Comparison of ENCODE assay signal across 20 cellular contexts in genomic region chr5:31469886-31470285, GRCh38.
DNase-seq lines count a peak whose midpoint lies in the region; ATAC-seq, FAIRE-seq and TF ChIP-seq lines count a peak whose summit lies in the region.
"Had no signal": no experiment of that assay in that cellular context is flagged by ENCODE, and none has a peak within 500 bp of the region (broad histone marks: within the 10 kb centered on the region; RNA-seq: fewer than 3 reads in every experiment).

No MANE protein-coding gene starts in this region.

- no peak for FAIRE-seq in HepG2 (lab: Jason Lieb, UNC)

- intact Hi-C loops in HepG2 (cut with micrococcal nuclease; ENCODE audit: unreplicated experiment) (no loop called here), breast epithelium (cut with DNase I; ENCODE audit: low total_unique reads) (no loop called here)

- no peak for ATAC-seq in HG03159 (IDR thresholded peaks at IDR 0.05; ENCODE audit: unreplicated experiment)
- ATAC-seq in HepG2, result no peak
- ATAC-seq: PC-3 had no signal

- H3K36me3 ChIP-seq in adipocyte (ENCODE audit: control insufficient read depth, insufficient read depth, low read length, severe bottlenecking) (peaks cover 43% of the 10 kb centered on the region), HepG2 (replicated peaks in 1 of 2; ENCODE audit: control insufficient read depth in 1 of 2, insufficient read depth in 2 of 2, low read length in 2 of 2) (peaks cover 5 to 42% of the 10 kb centered on the region in 2 experiments; a peak in 4 of 5 replicates), breast epithelium (no peaks in the 10 kb centered on the region)

- 93% methylated on average over 1 of the region's 1 CpG for WGBS in HepG2 (ENCODE audit: low lambda C conversion rate)

- peak overlapping the region; percentile 44 for H3K9ac ChIP-seq in adipocyte (ENCODE audit: low read length)
- no peak overlapping the region for H3K9ac ChIP-seq in HepG2 (ENCODE audit: insufficient read depth, low read depth, low read length)

- H3K79me2 ChIP-seq in HepG2 (ENCODE audit: insufficient read depth, low read length), result no peaks in the 10 kb centered on the region

- H3K4me3 ChIP-seq in adipocyte (ENCODE audit: low read length) (peak overlapping the region; percentile 26), HepG2 (replicated peaks in 1 of 3; ENCODE audit: insufficient read depth in 1 of 3, low read depth in 2 of 3, low read length in 3 of 3) (no peak overlapping the region), breast epithelium (no peak overlapping the region)
- H3K4me3 ChIP-seq: HAP-1 had no signal

- CTCF ChIA-PET in HepG2 (lab: Yijun Ruan, JAX; ENCODE audit: low intra/inter-chr PET ratio, low total read pairs), result no interaction called here

- H3K27me3 ChIP-seq in adipocyte (replicated peaks; ENCODE audit: control insufficient read depth, insufficient read depth, low read length) (no peaks in the 10 kb centered on the region), HepG2 (ENCODE audit: control insufficient read depth in 1 of 2, insufficient read depth in 2 of 2, low read length in 2 of 2) (no peaks in the 10 kb centered on the region), breast epithelium (no peaks in the 10 kb centered on the region)

- POLR2A ChIA-PET in HepG2 (lab: Yijun Ruan, JAX), result no interaction called here

- no peak for TF ChIP-seq POLR2A in HepG2 (IDR thresholded peaks at IDR 0.05; ENCODE audit: insufficient read depth in 1 of 2, low read depth in 2 of 2, low read length in 2 of 2)
- no peak for TF ChIP-seq POLR2A in breast epithelium (IDR thresholded peaks at IDR 0.05)

- no peak overlapping the region for H3K4me2 ChIP-seq in HepG2 (ENCODE audit: low read depth, low read length)

- DNase-seq in EH (ENCODE audit: low read depth) (peak; percentile 65), adipocyte (ENCODE audit: low read depth) (no peak), fibroblast of gingiva (ENCODE audit: low read depth) (peak; percentile 1), HepG2 (ENCODE audit: low spot score) (no peak), NCI-H1048 (lab: John Stamatoyannopoulos, UW) (no peak), breast epithelium (ENCODE audit: low spot score in 2 of 2) (no peak)
- DNase-seq: AML-193, COR-L47, DMS 273 treated with DMSO at 0.1 percent for 48 hours, DND-41, GDM1, KG1, NCI-H1417 treated with DMSO at 0.1 percent for 48 hours, NCI-H1930, NCI-H226, NCI-H524 treated with DMSO at 0.1 percent for 48 hours, PC-3 had no signal

- H3K9me3 ChIP-seq in adipocyte (ENCODE audit: control insufficient read depth, low read length) (no peaks in the 10 kb centered on the region), HepG2 (ENCODE audit: low read length) (no peaks in the 10 kb centered on the region), breast epithelium (no peaks in the 10 kb centered on the region)
- H3K9me3 ChIP-seq: HAP-1 had no signal

- no peak overlapping the region for H2AFZ ChIP-seq in HepG2 (ENCODE audit: low read length)

- in situ Hi-C loops in HepG2 (cut with HindIII; ENCODE audit: extremely low pct_ligation_motif_present, low pct_unique_long_range_greater_than_20kb), result no loop called here

- no peak for TF ChIP-seq EP300 in HepG2 (IDR thresholded peaks at IDR 0.05; ENCODE audit: low read depth in 2 of 2, low read length in 2 of 2)
- TF ChIP-seq EP300 in HepG2 (CRISPR knock-in tag; IDR thresholded peaks at IDR 0.05; ENCODE audit: borderline replicate concordance), result no peak

- no peak for TF ChIP-seq RAD21 in HepG2 (CRISPR knock-in tag; IDR thresholded peaks at IDR 0.05)

- TF ChIP-seq CTCF in HepG2 (CRISPR knock-in tag; IDR thresholded peaks at IDR 0.05) (no peak), breast epithelium (IDR thresholded peaks at IDR 0.05) (no peak)

- no peaks in the 10 kb centered on the region for H4K20me1 ChIP-seq in HepG2 (ENCODE audit: insufficient read depth, low read length)

- H3K27ac ChIP-seq in HepG2 (ENCODE audit: extremely low read length, insufficient read depth, low read length) (no peak overlapping the region), breast epithelium (no peak overlapping the region)
- H3K27ac ChIP-seq: RWPE1 had no signal

- BruUV-seq in HepG2 (replicated peaks; lab: Mats Ljungman, UMichigan), result no TSS peak

- H3K4me1 ChIP-seq in adipocyte (ENCODE audit: control insufficient read depth, insufficient read depth, low read length), result peaks cover 26% of the 10 kb centered on the region
- no peaks in the 10 kb centered on the region for H3K4me1 ChIP-seq in HepG2 (ENCODE audit: insufficient read depth, low read length)
- no peaks in the 10 kb centered on the region for H3K4me1 ChIP-seq in breast epithelium
- H3K4me1 ChIP-seq: HAP-1 had no signal

TF ChIP-seq in HepG2, 621 proteins besides CTCF, POLR2A, EP300 and RAD21 (continues in another document):
- no peak for TF ChIP-seq RERE (CRISPR knock-in tag; IDR thresholded peaks at IDR 0.05; ENCODE audit: low read depth)
- no peak for TF ChIP-seq ZNF670 (CRISPR knock-in tag; IDR thresholded peaks at IDR 0.05; ENCODE audit: borderline replicate concordance)
- no peak for TF ChIP-seq ZSCAN20 (CRISPR knock-in tag; IDR thresholded peaks at IDR 0.05; ENCODE audit: borderline replicate concordance)
- TF ChIP-seq ZNF235 (CRISPR knock-in tag; IDR thresholded peaks at IDR 0.05; ENCODE audit: borderline replicate concordance), result no peak
- no peak for TF ChIP-seq SP2 (CRISPR knock-in tag; IDR thresholded peaks at IDR 0.05)
- TF ChIP-seq ZNF329 (CRISPR knock-in tag; IDR thresholded peaks at IDR 0.05; ENCODE audit: low read depth), result no peak
- no peak for TF ChIP-seq MBD4 (IDR thresholded peaks at IDR 0.05; ENCODE audit: borderline replicate concordance, low read length)
- no peak for TF ChIP-seq LCORL (IDR thresholded peaks at IDR 0.05)
- TF ChIP-seq LCORL (CRISPR knock-in tag; IDR thresholded peaks at IDR 0.05), result no peak
- TF ChIP-seq SNAPC5 (CRISPR knock-in tag; IDR thresholded peaks at IDR 0.05; ENCODE audit: borderline replicate concordance), result no peak
- no peak for TF ChIP-seq POLR2G (IDR thresholded peaks at IDR 0.05; ENCODE audit: low read depth, low read length)
- TF ChIP-seq ZFYVE20 (CRISPR knock-in tag; IDR thresholded peaks at IDR 0.05; ENCODE audit: borderline replicate concordance, low read depth), result no peak
- no peak for TF ChIP-seq SKIL (CRISPR knock-in tag; IDR thresholded peaks at IDR 0.05; ENCODE audit: borderline replicate concordance)
- no peak for TF ChIP-seq FIP1L1 (IDR thresholded peaks at IDR 0.05; ENCODE audit: borderline replicate concordance, insufficient read depth, low read depth, low read length)
- no peak for TF ChIP-seq ZNF891 (CRISPR knock-in tag; IDR thresholded peaks at IDR 0.05)

Comparison
In these comparisons a context has a peak if more than half of its experiments do, and no peak if none do; other contexts are left out.
1. DNase-seq: peak in EH (single experiment) and fibroblast of gingiva (single experiment); none in adipocyte (single experiment), HepG2 (single experiment), NCI-H1048 (single experiment) and breast epithelium (0 of 2).